Comparison of ENCODE assay signal across 7 cellular contexts in genomic region chr6:156953478-156954146, GRCh38.
DNase-seq lines count a peak whose midpoint lies in the region; ATAC-seq and TF ChIP-seq lines count a peak whose summit lies in the region.

No MANE protein-coding gene starts in this region.

- TF ChIP-seq CTCF in PC-9 (conservative IDR thresholded peaks at IDR 0.05) (0 out of 2 replicates have a peak, but pooled peaks have one; percentile 16), mesothelial cell of epicardium (IDR thresholded peaks at IDR 0.05; ENCODE audit: unreplicated experiment) (no peak)

- BruUV-seq in PC-9 (replicated peaks; lab: Mats Ljungman, UMichigan) = no TSS peak

- H2AFZ ChIP-seq in PC-9 = no peak overlapping the region

- intact Hi-C loops in PC-9 (cut with micrococcal nuclease; ENCODE audit: unreplicated experiment) = loop anchor here (1.0 kb wide), 1 partner anchor 68 kb away; no protein-coding TSS in a partner anchor

- H3K9me3 Mint-ChIP-seq in mesothelial cell of epicardium = no peaks in the 10 kb centered on the region

- H3K36me3 ChIP-seq in PC-9 (ENCODE audit: low read depth) (no peaks in the 10 kb centered on the region), endocrine pancreas (ENCODE audit: control insufficient read depth, insufficient read depth, low read length) (no peaks in the 10 kb centered on the region)

- H4K20me1 ChIP-seq in PC-9 (ENCODE audit: insufficient read depth) = peaks cover 12% of the 10 kb centered on the region

- H3K4me1 ChIP-seq in PC-9 (replicated peaks; ENCODE audit: insufficient read depth) = peaks cover 41% of the 10 kb centered on the region
- peaks cover 26% of the 10 kb centered on the region for H3K4me1 ChIP-seq in endocrine pancreas (ENCODE audit: control insufficient read depth, insufficient read depth, low read length)

- H3K4me3 ChIP-seq in PC-9 (no peak overlapping the region; the same call in 1 of the 2 replicates), endocrine pancreas (ENCODE audit: control insufficient read depth, insufficient read depth, low read length) (peak overlapping the region; percentile 55)

- CTCF ChIA-PET in PC-9 (lab: Charles Lee) = interaction anchor here (0.6 kb wide), 1 partner anchor 175 kb away, joined by 5 read pairs; no protein-coding TSS in a partner anchor

- H3K4me3 Mint-ChIP-seq in mesothelial cell of epicardium = peak overlapping the region; percentile 59

- peak overlapping the region; percentile 51 for H3K4me2 ChIP-seq in PC-9

- H3K27ac ChIP-seq in PC-9 = peak overlapping the region; percentile 35

- no peaks in the 10 kb centered on the region for H3K27me3 Mint-ChIP-seq in mesothelial cell of epicardium (ENCODE audit: low read depth)

- ATAC-seq in HG03196 (IDR thresholded peaks at IDR 0.05; ENCODE audit: unreplicated experiment) = no peak

- no peaks in the 10 kb centered on the region for H3K9me2 ChIP-seq in PC-9 (ENCODE audit: insufficient read depth)

- no peaks in the 10 kb centered on the region for H3K36me3 Mint-ChIP-seq in mesothelial cell of epicardium

- no peaks in the 10 kb centered on the region for H3K27me3 ChIP-seq in PC-9 (ENCODE audit: insufficient read depth, low read depth)
- no peaks in the 10 kb centered on the region for H3K27me3 ChIP-seq in endocrine pancreas (ENCODE audit: control insufficient read depth, insufficient read depth, low read length)

- H3F3A ChIP-seq in PC-9 (ENCODE audit: insufficient read depth, low read depth) = peaks cover 17% of the 10 kb centered on the region

- H3K9ac ChIP-seq in endocrine pancreas (ENCODE audit: control insufficient read depth, insufficient read depth, low read length) = no peak overlapping the region

- peak overlapping the region; percentile 97 for H3K27ac Mint-ChIP-seq in mesothelial cell of epicardium

- H3K9me3 ChIP-seq in PC-9 (ENCODE audit: insufficient read depth, low read depth) = no peaks in the 10 kb centered on the region; the same call in 1 of the 2 replicates
- no peaks in the 10 kb centered on the region for H3K9me3 ChIP-seq in endocrine pancreas (ENCODE audit: control insufficient read depth, low read length)

- peaks cover 62% of the 10 kb centered on the region for H3K4me1 Mint-ChIP-seq in mesothelial cell of epicardium

- POLR2A ChIA-PET in PC-9 (lab: Charles Lee; ENCODE audit: unreplicated experiment) = no interaction called here

- DNase-seq in DMS79 treated with DMSO at 0.1 percent for 48 hours (lab: John Stamatoyannopoulos, UW) = peak; percentile 95
- peak; percentile 93 for DNase-seq in HS-27A (ENCODE audit: low read depth)
- peak; percentile 56 to 93 for DNase-seq in PC-9
- DNase-seq in mesothelial cell of epicardium (ENCODE audit: low spot score in 2 of 2, unreplicated experiment in 2 of 2) = peak in 1 of 2 experiments; percentile 54
- DNase-seq in SKM-1 (lab: John Stamatoyannopoulos, UW; ENCODE audit: unreplicated experiment) = no peak

- H3K79me2 ChIP-seq in PC-9 (ENCODE audit: low read depth) = peaks cover 57% of the 10 kb centered on the region
